Comparison of ENCODE assay signal across 23 cellular contexts in genomic region chr10:104492349-104492940, GRCh38.
DNase-seq lines count a peak whose midpoint lies in the region; ATAC-seq, FAIRE-seq and TF ChIP-seq lines count a peak whose summit lies in the region.
"Had no signal": no experiment of that assay in that cellular context is flagged by ENCODE, and none has a peak within 500 bp of the region (broad histone marks: within the 10 kb centered on the region; RNA-seq: fewer than 3 reads in every experiment).

No MANE protein-coding gene starts in this region.

- CTCF ChIA-PET in mammary epithelial cell (lab: Charles Lee; ENCODE audit: low non-redundant PET), result no interaction called here

- in situ Hi-C loops in mammary epithelial cell (cut with MboI; ENCODE audit: low sequenced_read_pairs in 2 of 2), result no loop called here

- TF ChIP-seq CTCF in breast epithelium (IDR thresholded peaks at IDR 0.05) (no peak), mammary epithelial cell (conservative IDR thresholded peaks at IDR 0.05 in 1 of 2, IDR thresholded peaks at IDR 0.05 in 1 of 2; ENCODE audit: extremely low read depth in 1 of 2, insufficient read depth in 1 of 2, low read depth in 1 of 2, low read length in 2 of 2) (no peak), keratinocyte (optimal IDR thresholded peaks at IDR 0.05 in 1 of 3, IDR thresholded peaks at IDR 0.05 in 1 of 3, conservative IDR thresholded peaks at IDR 0.05 in 1 of 3; ENCODE audit: extremely low read depth in 1 of 3, insufficient read depth in 2 of 3, low read length in 3 of 3) (no peak)

- H3K27me3 Mint-ChIP-seq in T-helper 17 cell, result peaks cover 26% of the 10 kb centered on the region

- WGBS in mammary epithelial cell (ENCODE audit: low coverage, missing lambda C conversion rate), result 67% methylated on average over 3 of the region's 3 CpGs

- H3K9me3 ChIP-seq in breast epithelium, result no peaks in the 10 kb centered on the region
- no peaks in the 10 kb centered on the region for H3K9me3 ChIP-seq in mammary epithelial cell (replicated peaks; ENCODE audit: insufficient read depth, low read length)
- no peaks in the 10 kb centered on the region for H3K9me3 ChIP-seq in keratinocyte (ENCODE audit: control insufficient read depth, low read depth, low read length)
- no peaks in the 10 kb centered on the region for H3K9me3 ChIP-seq in T-helper 17 cell (ENCODE audit: control insufficient read depth, low read length, poor library complexity, severe bottlenecking)
- H3K9me3 ChIP-seq: esophagus squamous epithelium, lower lobe of right lung had no signal

- H3K4me1 ChIP-seq in breast epithelium, result no peaks in the 10 kb centered on the region
- no peaks in the 10 kb centered on the region for H3K4me1 ChIP-seq in mammary epithelial cell (ENCODE audit: insufficient read depth, low read length)
- H3K4me1 ChIP-seq in keratinocyte (ENCODE audit: control insufficient read depth, extremely low read depth, insufficient read depth, low read length), result no peaks in the 10 kb centered on the region
- H3K4me1 ChIP-seq: esophagus squamous epithelium, lower lobe of right lung had no signal

- H3K79me2 ChIP-seq in mammary epithelial cell (ENCODE audit: insufficient read depth, low read length) (no peaks in the 10 kb centered on the region), keratinocyte (ENCODE audit: control insufficient read depth, insufficient read depth, low read length) (no peaks in the 10 kb centered on the region)

- no peaks in the 10 kb centered on the region for H3K27me3 ChIP-seq in breast epithelium
- no peaks in the 10 kb centered on the region for H3K27me3 ChIP-seq in mammary epithelial cell (ENCODE audit: insufficient read depth, low read length)
- H3K27me3 ChIP-seq in keratinocyte (ENCODE audit: control insufficient read depth, extremely low read depth, insufficient read depth, low read length), result no peaks in the 10 kb centered on the region
- H3K27me3 ChIP-seq: esophagus squamous epithelium had no signal

- peak; percentile 67 to 83 for DNase-seq in breast epithelium (ENCODE audit: low spot score in 2 of 2)
- no peak for DNase-seq in mammary epithelial cell
- DNase-seq in astrocyte of the hippocampus (ENCODE audit: low read depth, low spot score), result peak; percentile 78
- DNase-seq in keratinocyte (ENCODE audit: low read depth, low spot score), result no peak
- peak; percentile 16 for DNase-seq in superior temporal gyrus (ENCODE audit: extremely low spot score)
- no peak for DNase-seq in T-helper 17 cell
- no peak for DNase-seq in NCI-H82 treated with DMSO at 0.1 percent for 48 hours (lab: John Stamatoyannopoulos, UW; ENCODE audit: unreplicated experiment)
- DNase-seq: 8988T; activated CD4-positive, alpha-beta T cell treated with anti-CD3 and anti-CD28 coated beads, Interleukin-2, amount 50 U/mL, for 4 hours; activated gamma-delta T cell; CD4-positive, CD25-positive, alpha-beta regulatory T cell; DMS153; effector CD8-positive, alpha-beta T cell; esophagus squamous epithelium; immature natural killer cell; KG1; lower lobe of right lung; NCI-H2081; NCI-H524; stimulated activated CD4-positive, alpha-beta T cell treated with anti-CD3 and anti-CD28 coated beads, Interleukin-1b, Interleukin-23, amount 100 ng/mL, for 48 hours had no signal

- TF ChIP-seq POLR2A in breast epithelium (IDR thresholded peaks at IDR 0.05), result no peak

- H3K36me3 ChIP-seq in breast epithelium (no peaks in the 10 kb centered on the region), mammary epithelial cell (ENCODE audit: insufficient read depth, low read length) (no peaks in the 10 kb centered on the region), keratinocyte (ENCODE audit: control insufficient read depth in 2 of 2, extremely low read depth in 1 of 2, insufficient read depth in 2 of 2, low read length in 2 of 2) (no peaks in the 10 kb centered on the region)
- H3K36me3 ChIP-seq: esophagus squamous epithelium, lower lobe of right lung had no signal

- ATAC-seq in HG03571 (IDR thresholded peaks at IDR 0.05; ENCODE audit: unreplicated experiment) (no peak), T-helper 17 cell (no peak)
- ATAC-seq: lower lobe of right lung had no signal

- FAIRE-seq in keratinocyte (lab: Jason Lieb, UNC), result peak; percentile 9
- FAIRE-seq: urothelium cell line had no signal

- no peaks in the 10 kb centered on the region for H4K20me1 ChIP-seq in mammary epithelial cell (ENCODE audit: insufficient read depth, low read length)
- no peaks in the 10 kb centered on the region for H4K20me1 ChIP-seq in keratinocyte (ENCODE audit: control insufficient read depth, extremely low read depth, insufficient read depth, low read length)

- peak overlapping the region; percentile 25 to 45 for H3K27ac ChIP-seq in breast epithelium
- H3K27ac ChIP-seq in mammary epithelial cell (ENCODE audit: insufficient read depth, low read depth, low read length), result no peak overlapping the region
- no peak overlapping the region for H3K27ac ChIP-seq in keratinocyte (ENCODE audit: control insufficient read depth, insufficient read depth, low read length)
- H3K27ac ChIP-seq: esophagus squamous epithelium, lower lobe of right lung had no signal

- H3K9ac ChIP-seq in mammary epithelial cell (ENCODE audit: insufficient read depth, low read length), result no peak overlapping the region
- H3K9ac ChIP-seq in keratinocyte (ENCODE audit: control insufficient read depth, extremely low read depth, insufficient read depth, low read length), result no peak overlapping the region

- H3K4me3 Mint-ChIP-seq in T-helper 17 cell, result no peak overlapping the region
- H3K4me3 Mint-ChIP-seq: CD4-positive, CD25-positive, alpha-beta regulatory T cell; central memory CD8-positive, alpha-beta T cell; immature natural killer cell had no signal

- peaks cover 3% of the 10 kb centered on the region for H3K4me1 Mint-ChIP-seq in T-helper 17 cell
- H3K4me1 Mint-ChIP-seq: CD4-positive, CD25-positive, alpha-beta regulatory T cell; central memory CD8-positive, alpha-beta T cell; immature natural killer cell had no signal

- no TSS peak for BruUV-seq in mammary epithelial cell (replicated peaks; lab: Mats Ljungman, UMichigan)

- dilution Hi-C loops in mammary epithelial cell (cut with HindIII; ENCODE audit: low sequenced_read_pairs) (no loop called here), keratinocyte (cut with MboI; ENCODE audit: extremely low pct_ligation_motif_present, low sequenced_read_pairs) (no loop called here)

- H3K4me3 ChIP-seq in breast epithelium (no peak overlapping the region), mammary epithelial cell (replicated peaks in 1 of 3; ENCODE audit: insufficient read depth in 1 of 3, low read depth in 2 of 3, low read length in 3 of 3) (no peak overlapping the region), keratinocyte (ENCODE audit: control insufficient read depth in 2 of 3, extremely low read depth in 1 of 3, insufficient read depth in 2 of 3, low read depth in 1 of 3, low read length in 3 of 3) (no peak overlapping the region)
- H3K4me3 ChIP-seq: esophagus squamous epithelium, lower lobe of right lung had no signal

- H3K9me1 ChIP-seq in keratinocyte (ENCODE audit: control insufficient read depth, extremely low read depth, insufficient read depth, low read length), result no peaks in the 10 kb centered on the region

- H3K27ac Mint-ChIP-seq in T-helper 17 cell, result no peak overlapping the region
- H3K27ac Mint-ChIP-seq: immature natural killer cell had no signal

- H3K4me2 ChIP-seq in mammary epithelial cell (ENCODE audit: insufficient read depth, low read depth, low read length), result no peak overlapping the region
- H3K4me2 ChIP-seq in keratinocyte (ENCODE audit: control insufficient read depth, extremely low read depth, insufficient read depth, low read depth, low read length), result no peak overlapping the region

- H3K36me3 Mint-ChIP-seq in T-helper 17 cell (ENCODE audit: low read depth), result no peaks in the 10 kb centered on the region
- H3K36me3 Mint-ChIP-seq: CD4-positive, CD25-positive, alpha-beta regulatory T cell; immature natural killer cell had no signal

- intact Hi-C loops in breast epithelium (cut with DNase I; ENCODE audit: low total_unique reads) (no loop called here), mammary epithelial cell (cut with micrococcal nuclease) (no loop called here)

- H2AFZ ChIP-seq in mammary epithelial cell (ENCODE audit: low read depth, low read length) (no peak overlapping the region), keratinocyte (ENCODE audit: control insufficient read depth, low read length) (no peak overlapping the region)

Comparison
In these comparisons a context has a peak if more than half of its experiments do, and no peak if none do; other contexts are left out.
1. DNase-seq: peak in breast epithelium (2 of 2), astrocyte of the hippocampus (single experiment) and superior temporal gyrus (single experiment); none in mammary epithelial cell (single experiment), keratinocyte (single experiment), T-helper 17 cell (0 of 3) and NCI-H82 treated with DMSO at 0.1 percent for 48 hours (single experiment).
2. H3K27ac ChIP-seq: peak in breast epithelium (2 of 2); none in mammary epithelial cell (single experiment) and keratinocyte (single experiment).